ENCODE assay signal across 9 cellular contexts in the genomic region with DNA sequence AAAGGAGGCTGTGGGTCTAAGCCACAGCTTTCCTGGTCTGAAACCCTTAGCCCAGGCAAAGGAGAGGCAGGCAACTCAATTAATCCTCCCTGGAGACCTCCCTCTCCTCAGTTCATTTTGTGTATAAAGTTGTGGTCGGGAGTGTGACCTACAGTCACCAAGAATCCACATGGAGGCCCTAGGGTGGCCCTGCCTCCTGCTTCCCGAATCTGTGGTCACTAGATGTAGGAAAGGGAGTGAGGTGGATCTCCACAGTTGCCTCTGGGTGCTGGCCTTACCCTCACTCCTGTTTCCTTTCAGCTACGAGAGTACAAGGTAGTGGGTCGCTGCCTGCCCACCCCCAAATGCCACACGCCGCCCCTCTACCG. TPM values are rescaled to one million over a fixed set of nuclear protein-coding genes. Genes with fewer than 3 reads are reported as not detected.
A peak's percentile ranks its signal among the peaks of the same experiment; 100 is the strongest.
DNase-seq lines count a peak whose midpoint lies in the region; ATAC-seq and TF ChIP-seq lines count a peak whose summit lies in the region.
"Had no signal": no experiment of that assay in that cellular context is flagged by ENCODE, and none has a peak within 500 bp of the region (broad histone marks: within the 10 kb centered on the region; RNA-seq: fewer than 3 reads in every experiment).

No MANE protein-coding gene starts in this region.

- H3K36me3 Mint-ChIP-seq in progenitor cell of endocrine pancreas (ENCODE audit: insufficient read depth): peaks cover 17% of the 10 kb centered on the region

- H3K27ac ChIP-seq in RWPE2 (ENCODE audit: poor library complexity, severe bottlenecking) (peak overlapping the region; percentile 74), esophagus muscularis mucosa (replicated peaks in 1 of 4) (peak overlapping the region in 2 of 4 donors; percentile 92 to 95)

- peaks cover 3% of the 10 kb centered on the region for H3K27me3 Mint-ChIP-seq in progenitor cell of endocrine pancreas

- WGBS in esophagus muscularis mucosa: 68% methylated on average over 6 of the region's 7 CpGs

- H3K27me3 ChIP-seq in RWPE2 (ENCODE audit: insufficient read depth, poor library complexity, severe bottlenecking): no peaks in the 10 kb centered on the region
- H3K27me3 ChIP-seq in esophagus muscularis mucosa: no peaks in the 10 kb centered on the region

- peak overlapping the region; percentile 93 for H3K9ac ChIP-seq in ES-I3 (ENCODE audit: low read depth, low read length)

- H3K4me3 ChIP-seq in RWPE2 (ENCODE audit: severe bottlenecking): peak overlapping the region; percentile 76
- H3K4me3 ChIP-seq in esophagus muscularis mucosa: peak overlapping the region; percentile 77 to 99 (median 86)

- H3K9me3 Mint-ChIP-seq in progenitor cell of endocrine pancreas (ENCODE audit: low read depth): no peaks in the 10 kb centered on the region

- no peaks in the 10 kb centered on the region for H3K9me3 ChIP-seq in ES-I3 (ENCODE audit: control insufficient read depth, insufficient read depth, low read length)
- H3K9me3 ChIP-seq in RWPE2 (ENCODE audit: severe bottlenecking): no peaks in the 10 kb centered on the region
- no peaks in the 10 kb centered on the region for H3K9me3 ChIP-seq in esophagus muscularis mucosa

- no peak for ATAC-seq in RWPE2 (ENCODE audit: low read depth)
- no peak for ATAC-seq in GM18502 (IDR thresholded peaks at IDR 0.05; ENCODE audit: poor library complexity, unreplicated experiment)

- H3K27ac Mint-ChIP-seq in progenitor cell of endocrine pancreas: peak overlapping the region; percentile 96

- no peak for TF ChIP-seq POLR2A in esophagus muscularis mucosa (IDR thresholded peaks at IDR 0.05; ENCODE audit: low read depth)

- peaks cover 19% of the 10 kb centered on the region for H3K4me1 Mint-ChIP-seq in progenitor cell of endocrine pancreas (ENCODE audit: low read depth)

- no peak for TF ChIP-seq EP300 in esophagus muscularis mucosa (IDR thresholded peaks at IDR 0.05)

- H3K36me3 ChIP-seq in ES-I3 (ENCODE audit: insufficient read depth, low read length): peaks cover 33% of the 10 kb centered on the region
- peaks cover 49% of the 10 kb centered on the region for H3K36me3 ChIP-seq in RWPE2 (ENCODE audit: low read depth)
- peaks cover 33 to 52% (median 48%) of the 10 kb centered on the region in 4 donors for H3K36me3 ChIP-seq in esophagus muscularis mucosa

- H3K4me3 Mint-ChIP-seq in progenitor cell of endocrine pancreas (ENCODE audit: low read depth): peak overlapping the region; percentile 96

- DNase-seq in RWPE2 (ENCODE audit: low spot score) (no peak), esophagus muscularis mucosa (ENCODE audit: extremely low spot score) (no peak), progenitor cell of endocrine pancreas (ENCODE audit: low spot score, unreplicated experiment) (no peak), NCI-H226 (no peak), NCI-H510A (lab: John Stamatoyannopoulos, UW) (no peak), MV-4-11 (lab: John Stamatoyannopoulos, UW) (no peak)
- DNase-seq: stimulated activated CD4-positive, alpha-beta T cell treated with anti-CD3 and anti-CD28 coated beads, Interleukin-4, amount 100 ng/mL, for 1 hour had no signal

- no peak for TF ChIP-seq CTCF in RWPE2 (IDR thresholded peaks at IDR 0.05; ENCODE audit: poor library complexity, severe bottlenecking)
- no peak for TF ChIP-seq CTCF in esophagus muscularis mucosa (IDR thresholded peaks at IDR 0.05)
- no peak for TF ChIP-seq CTCF in progenitor cell of endocrine pancreas (IDR thresholded peaks at IDR 0.05; ENCODE audit: unreplicated experiment)

- intact Hi-C loops in esophagus muscularis mucosa (cut with DNase I): no loop called here

- H3K4me1 ChIP-seq in ES-I3 (ENCODE audit: insufficient read depth, low read length): 0 out of 2 replicates have a peak, but pooled peaks cover 4% of the 10 kb centered on the region
- H3K4me1 ChIP-seq in RWPE2 (ENCODE audit: insufficient read depth, poor library complexity, severe bottlenecking): peaks cover 18% of the 10 kb centered on the region
- H3K4me1 ChIP-seq in esophagus muscularis mucosa: peaks cover 19 to 39% (median 26%) of the 10 kb centered on the region in 4 donors

RNA-seq across cellular contexts. Expression of a gene that starts 1.3 kb away (rescaled TPM):
- total RNA-seq in esophagus muscularis mucosa: 1,000 to 10,000 TPM; 1,042 to 1,624 (median 1,374) TPM
- total RNA-seq in progenitor cell of endocrine pancreas: 1,687 and 1,716 TPM in 2 replicates

RNA-seq across cellular contexts. Expression of a gene that starts 10.8 kb away (rescaled TPM):
- total RNA-seq in esophagus muscularis mucosa (under 1 TPM in 1 of 4 donors, not detected in 3; 0.17 TPM), progenitor cell of endocrine pancreas (not detected in 2 replicates)

RNA-seq across cellular contexts. Expression of a gene that starts 13.2 kb away (rescaled TPM):
- total RNA-seq in esophagus muscularis mucosa (1 to 10 TPM; 2.1 to 8.9 (median 3.4) TPM), progenitor cell of endocrine pancreas (0.74 and 0.95 TPM in 2 replicates)

RNA-seq across cellular contexts. Expression of a gene that starts 39.7 kb away (rescaled TPM):
- total RNA-seq in esophagus muscularis mucosa: not detected
- not detected in 2 replicates for total RNA-seq in progenitor cell of endocrine pancreas
